34 cellular contexts compared by ENCODE assay signal in the genomic region with DNA sequence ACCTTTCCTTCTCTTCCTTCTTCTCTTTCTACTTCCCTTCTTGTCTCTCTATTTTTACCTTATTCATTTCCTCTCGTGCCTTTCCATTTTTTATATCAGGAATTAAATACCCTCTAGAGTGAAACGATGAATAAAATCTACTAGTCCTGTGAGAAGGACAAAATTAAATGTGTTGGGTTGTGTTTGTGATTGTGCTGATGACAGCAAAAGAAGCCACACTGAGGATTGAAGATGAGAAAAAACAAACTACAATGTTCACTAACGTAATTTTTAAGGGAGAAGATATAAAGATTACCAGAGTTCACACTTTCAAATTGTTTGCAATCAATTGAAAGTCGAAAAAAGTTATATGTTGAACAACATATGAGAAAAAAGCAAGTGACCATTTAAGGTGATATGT.
"Had no signal": no experiment of that assay in that cellular context is flagged by ENCODE, and none has a peak within 500 bp of the region (broad histone marks: within the 10 kb centered on the region; RNA-seq: fewer than 3 reads in every experiment).

No MANE protein-coding gene starts in this region.

- H3K27me3 ChIP-seq: MG63 had no signal

- H3K4me3 ChIP-seq: MG63 had no signal

- DNase-seq: Karpas-422, Kasumi-1, MG63, MM.1S, MV-4-11, NCI-H1048, NCI-H1092, NCI-H1092 treated with DMSO at 0.1 percent for 48 hours, NCI-H1105, NCI-H1105 treated with DMSO at 0.1 percent for 48 hours, NCI-H1417, NCI-H1417 treated with DMSO at 0.1 percent for 48 hours, NCI-H1436, NCI-H1436 treated with DMSO at 0.1 percent for 48 hours, NCI-H146, NCI-H1694, NCI-H1694 treated with DMSO at 0.1 percent for 48 hours, NCI-H187, NCI-H187 treated with DMSO at 0.1 percent for 48 hours, NCI-H1930, NCI-H2029, NCI-H2029 treated with DMSO at 0.1 percent for 48 hours, NCI-H2081, NCI-H2081 treated with DMSO at 0.1 percent for 48 hours, NCI-H2107, NCI-H2171, NCI-H2171 treated with DMSO at 0.1 percent for 48 hours, NCI-H2227 treated with DMSO at 0.1 percent for 48 hours, NCI-H226, NCI-H345, NCI-H446, NCI-H446 treated with DMSO at 0.1 percent for 48 hours, NCI-H510A, NCI-H510A treated with DMSO at 0.1 percent for 48 hours had no signal

- H3K36me3 ChIP-seq: MG63 had no signal

- H3K9me3 ChIP-seq: MG63 had no signal
